10 cellular contexts compared by ENCODE assay signal in genomic region chr1:115669002-115669673, GRCh38. TPM values are rescaled to one million over a fixed set of nuclear protein-coding genes. Genes with fewer than 3 reads are reported as not detected.
DNase-seq lines count a peak whose midpoint lies in the region; ATAC-seq, FAIRE-seq and TF ChIP-seq lines count a peak whose summit lies in the region.
"Had no signal": no experiment of that assay in that cellular context is flagged by ENCODE, and none has a peak within 500 bp of the region (broad histone marks: within the 10 kb centered on the region; RNA-seq: fewer than 3 reads in every experiment).

No MANE protein-coding gene starts in this region.

- intact Hi-C loops in pancreas (cut with DNase I), result no loop called here
- intact Hi-C loops in esophagus squamous epithelium (cut with DNase I), result no loop called here

- no peaks in the 10 kb centered on the region for H3K9me3 ChIP-seq in GM23248 (ENCODE audit: low read depth)
- H3K9me3 ChIP-seq in pancreas, result no peaks in the 10 kb centered on the region
- H3K9me3 ChIP-seq in esophagus squamous epithelium, result no peaks in the 10 kb centered on the region

- H3K27me3 ChIP-seq in GM23248 (replicated peaks; ENCODE audit: insufficient read depth), result no peaks in the 10 kb centered on the region
- H3K27me3 ChIP-seq in pancreas, result no peaks in the 10 kb centered on the region
- no peaks in the 10 kb centered on the region for H3K27me3 ChIP-seq in esophagus squamous epithelium

- TF ChIP-seq CTCF in RWPE1 (conservative IDR thresholded peaks at IDR 0.05; ENCODE audit: low read depth) (no peak), pancreas (IDR thresholded peaks at IDR 0.05) (no peak), esophagus squamous epithelium (IDR thresholded peaks at IDR 0.05) (peak in 2 of 6 experiments; percentile 9 to 35)

- H4K20me1 ChIP-seq in GM23248 (ENCODE audit: insufficient read depth), result no peaks in the 10 kb centered on the region

- H3K4me2 ChIP-seq in GM23248 (ENCODE audit: unreplicated experiment), result no peak overlapping the region

- peaks cover 22% of the 10 kb centered on the region for H3F3A ChIP-seq in GM23248 (ENCODE audit: insufficient read depth)

- ATAC-seq in pancreas, result no peak

- CTCF ChIA-PET in RWPE1 (lab: Yijun Ruan, JAX), result interaction anchor here (0.5 to 0.9 kb wide), 4 partner anchors 36 to 528 kb away, joined by 3 to 5 read pairs (median 4); no protein-coding TSS in a partner anchor

- POLR2A ChIA-PET in RWPE1 (lab: Yijun Ruan, JAX; ENCODE audit: low non-redundant PET), result no interaction called here

- no peak overlapping the region for H2AFZ ChIP-seq in GM23248

- H3K4me1 ChIP-seq in GM23248 (ENCODE audit: insufficient read depth) (peaks cover 19% of the 10 kb centered on the region), pancreas (peaks cover 21 to 27% (median 22%) of the 10 kb centered on the region in 3 donors), esophagus squamous epithelium (peaks cover 19 to 82% (median 35%) of the 10 kb centered on the region in 3 donors)

- no peaks in the 10 kb centered on the region for H3K9me2 ChIP-seq in GM23248 (ENCODE audit: insufficient read depth)

- DNase-seq in A172 (ENCODE audit: low spot score), result peak; percentile 94
- peak; percentile 78 for DNase-seq in GM23248
- DNase-seq in RWPE1 (ENCODE audit: low spot score), result peak; percentile 66
- DNase-seq in epithelial cell of prostate (ENCODE audit: low read depth, low spot score), result peak; percentile 55
- DNase-seq in pancreas, result no peak
- no peak for DNase-seq in esophagus squamous epithelium (lab: John Stamatoyannopoulos, UW)
- DNase-seq in DMS114 treated with DMSO at 0.1 percent for 48 hours (lab: John Stamatoyannopoulos, UW; ENCODE audit: unreplicated experiment), result no peak
- DNase-seq in NCI-H1092 treated with DMSO at 0.1 percent for 48 hours (lab: John Stamatoyannopoulos, UW), result no peak
- DNase-seq: NCI-H1930, nephron progenitor cell had no signal

- H3K36me3 ChIP-seq in GM23248 (ENCODE audit: low read depth), result peaks cover 20% of the 10 kb centered on the region; the same call in 1 of the 2 replicates
- H3K36me3 ChIP-seq in pancreas, result no peaks in the 10 kb centered on the region
- H3K36me3 ChIP-seq in esophagus squamous epithelium, result peaks cover 2 to 52% (median 4%) of the 10 kb centered on the region in 3 donors

- FAIRE-seq in pancreas (lab: Jason Lieb, UNC), result no peak

- H3K79me2 ChIP-seq in GM23248 (ENCODE audit: insufficient read depth), result no peaks in the 10 kb centered on the region; the same call in 1 of the 2 replicates

- in situ Hi-C loops in GM23248 (cut with MboI), result no loop called here

- TF ChIP-seq POLR2A in esophagus squamous epithelium (IDR thresholded peaks at IDR 0.05), result no peak

- WGBS in GM23248 (ENCODE audit: low coverage in 1 of 2, low lambda C conversion rate in 2 of 2, missing lambda C conversion rate in 2 of 2), 2 experiments, result 89 to 94% methylated on average over 5 of the region's 5 CpGs
- WGBS in pancreas, 2 donors, result 95 to 96% methylated on average over 5 of the region's 5 CpGs
- 78 to 86% methylated on average over 5 of the region's 5 CpGs for WGBS in esophagus squamous epithelium, 2 donors

- no peak overlapping the region for H3K9ac ChIP-seq in GM23248

- no peak overlapping the region for H3K4me3 ChIP-seq in GM23248
- H3K4me3 ChIP-seq in pancreas, result no peak overlapping the region
- no peak overlapping the region for H3K4me3 ChIP-seq in esophagus squamous epithelium

- H3K27ac ChIP-seq in GM23248, result peak overlapping the region; percentile 35
- peak overlapping the region; percentile 38; the same call in 1 of the 2 replicates for H3K27ac ChIP-seq in RWPE1
- H3K27ac ChIP-seq in epithelial cell of prostate, result peak overlapping the region; percentile 66
- H3K27ac ChIP-seq in pancreas, result no peak overlapping the region
- H3K27ac ChIP-seq in esophagus squamous epithelium, result peak overlapping the region in 2 of 4 donors; percentile 27 to 28

RNA-seq across cellular contexts. Expression of gene VANGL1, which starts 27.4 kb away (rescaled TPM):
- 21.9 and 29.9 TPM in 2 replicates for total RNA-seq in A172 (2014; rRNA removed; shearing (Covaris generic))
- 11.7 and 12.9 TPM in 2 replicates for total RNA-seq in GM23248 (2014; rRNA removed; shearing (Covaris generic))
- 13.8 and 14.7 TPM in 2 replicates for polyA plus RNA-seq in GM23248 (2016; fragmentation: Nextera tagmentation; extraction: Ambion mirVana)
- total RNA-seq in pancreas, result 1 to 10 TPM; 4.3 to 9.0 (median 5.8) TPM
- 1 to 10 TPM; 1.2 to 1.5 TPM for polyA plus RNA-seq in pancreas
- 10 to 100 TPM; 14.3 to 20.4 (median 17.3) TPM for total RNA-seq in esophagus squamous epithelium

Comparison
In these comparisons a context has a peak if more than half of its experiments do, and no peak if none do; other contexts are left out.
1. DNase-seq: peak in A172 (single experiment), GM23248 (single experiment), RWPE1 (single experiment) and epithelial cell of prostate (single experiment); none in pancreas (0 of 6), esophagus squamous epithelium (single experiment), DMS114 treated with DMSO at 0.1 percent for 48 hours (single experiment) and NCI-H1092 treated with DMSO at 0.1 percent for 48 hours (single experiment).
2. H3K27ac ChIP-seq: peak in GM23248 (single experiment), RWPE1 (single experiment) and epithelial cell of prostate (single experiment); none in pancreas (0 of 4).